1 cellular context compared by ENCODE assay signal in the genomic region with DNA sequence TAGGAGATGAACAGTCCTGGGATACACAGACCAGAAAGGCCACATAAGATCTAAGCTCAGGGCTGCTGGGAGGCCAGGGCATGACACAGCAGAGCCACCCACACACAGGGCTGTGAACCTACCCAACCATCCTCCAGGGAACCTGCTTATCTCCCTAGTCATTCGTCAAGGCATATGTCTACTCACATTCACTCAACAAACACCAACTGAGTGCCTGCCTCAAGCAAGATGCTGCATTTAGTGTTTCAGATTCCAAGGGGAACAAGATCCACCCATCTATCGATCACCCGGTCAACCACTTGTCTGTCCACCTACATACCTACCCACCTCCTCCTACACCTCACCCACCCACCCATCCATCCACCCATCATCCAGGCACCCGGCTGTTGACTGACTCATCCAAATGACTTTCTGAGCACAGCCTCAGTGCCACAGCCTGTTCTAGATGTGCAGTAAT.
TF ChIP-seq lines count a peak whose summit lies in the region.

No MANE protein-coding gene starts in this region.

TF ChIP-seq in HCT116, 20 proteins besides CTCF, POLR2A, EP300 and RAD21:
- no peak for TF ChIP-seq TCF7L2 (IDR thresholded peaks at IDR 0.05; ENCODE audit: borderline replicate concordance, extremely low read depth, insufficient read depth, insufficient read length)
- TF ChIP-seq EZH2 (IDR thresholded peaks at IDR 0.05) = no peak
TF ChIP-seq in HCT116: peak in this region for 0.
